In genomic region chr5:16544607-16545374, GRCh38 we compare ENCODE assay signal across 26 cellular contexts.
DNase-seq lines count a peak whose midpoint lies in the region; ATAC-seq, FAIRE-seq and TF ChIP-seq lines count a peak whose summit lies in the region.
"Had no signal": no experiment of that assay in that cellular context is flagged by ENCODE, and none has a peak within 500 bp of the region (broad histone marks: within the 10 kb centered on the region; RNA-seq: fewer than 3 reads in every experiment).

No MANE protein-coding gene starts in this region.

- H3K9ac ChIP-seq in GM23248 (no peak overlapping the region), keratinocyte (ENCODE audit: control insufficient read depth, extremely low read depth, insufficient read depth, low read length) (no peak overlapping the region), skeletal muscle tissue (ENCODE audit: low read depth in 1 of 3, low read length in 3 of 3) (peak overlapping the region; percentile 22 to 78 (median 35))

- dilution Hi-C loops in keratinocyte (cut with MboI; ENCODE audit: extremely low pct_ligation_motif_present, low sequenced_read_pairs): no loop called here

- H3K27me3 Mint-ChIP-seq in HFFc6 (ENCODE audit: insufficient read depth): no peaks in the 10 kb centered on the region
- H3K27me3 Mint-ChIP-seq: activated naive CD8-positive, alpha-beta T cell; CD8-positive, alpha-beta memory T cell; memory B cell had no signal

- DNase-seq in GM23248 (peak; percentile 64), caudate nucleus (lab: John Stamatoyannopoulos, UW) (no peak), keratinocyte (ENCODE audit: low read depth, low spot score) (no peak), HFFc6 (no peak), sigmoid colon (no peak), NCI-H2081 (lab: John Stamatoyannopoulos, UW) (no peak)
- DNase-seq: activated B cell treated with CpG ODN at 0.5 μM for 24 hours; activated T-cell treated with anti-CD3 and anti-CD28 coated beads, Interleukin-2, amount 50 U/mL, for 48 hours; brain microvascular endothelial cell; CD8-positive, alpha-beta memory T cell; dermis blood vessel endothelial cell; DMS79 treated with DMSO at 0.1 percent for 48 hours; MG63; NCI-H187 treated with DMSO at 0.1 percent for 48 hours; NCI-H524 treated with DMSO at 0.1 percent for 48 hours; SIG-M5; stimulated activated CD4-positive, alpha-beta T cell treated with anti-CD3 and anti-CD28 coated beads, Interleukin-12 subunit alpha, Interleukin-12 subunit beta, amount 100 ng/mL, for 4 hours; thyroid gland had no signal

- H3K4me3 ChIP-seq in GM23248 (no peak overlapping the region), keratinocyte (ENCODE audit: control insufficient read depth in 2 of 3, extremely low read depth in 1 of 3, insufficient read depth in 2 of 3, low read depth in 1 of 3, low read length in 3 of 3) (no peak overlapping the region), skeletal muscle tissue (ENCODE audit: low read length in 3 of 3) (no peak overlapping the region), sigmoid colon (no peak overlapping the region)
- H3K4me3 ChIP-seq: gastroesophageal sphincter, MG63, thyroid gland had no signal

- no peak overlapping the region for H3K27ac Mint-ChIP-seq in HFFc6
- H3K27ac Mint-ChIP-seq: activated B cell treated with CpG ODN at 0.5 μM for 24 hours; memory B cell; progenitor cell of endocrine pancreas; stimulated activated effector memory CD8-positive, alpha-beta T cell treated with anti-CD3 and anti-CD28 coated beads, Interleukin-12 subunit alpha, Interleukin-12 subunit beta, amount 100 ng/mL, for 72 hours had no signal

- H3K9me1 ChIP-seq in keratinocyte (ENCODE audit: control insufficient read depth, extremely low read depth, insufficient read depth, low read length): no peaks in the 10 kb centered on the region

- intact Hi-C loops in sigmoid colon (cut with DNase I): no loop called here

- H3K79me2 ChIP-seq in GM23248 (ENCODE audit: insufficient read depth) (no peaks in the 10 kb centered on the region), keratinocyte (ENCODE audit: control insufficient read depth, insufficient read depth, low read length) (no peaks in the 10 kb centered on the region)

- H3K4me3 Mint-ChIP-seq in HFFc6: no peak overlapping the region
- H3K4me3 Mint-ChIP-seq: activated B cell treated with CpG ODN at 0.5 μM for 24 hours; activated naive CD8-positive, alpha-beta T cell; CD8-positive, alpha-beta memory T cell; memory B cell; nephron; stimulated activated effector memory CD8-positive, alpha-beta T cell treated with anti-CD3 and anti-CD28 coated beads, Interleukin-12 subunit alpha, Interleukin-12 subunit beta, amount 100 ng/mL, for 72 hours had no signal

- H3F3A ChIP-seq in GM23248 (ENCODE audit: insufficient read depth): peaks cover 27% of the 10 kb centered on the region

- H3K27me3 ChIP-seq in GM23248 (replicated peaks; ENCODE audit: insufficient read depth): no peaks in the 10 kb centered on the region
- H3K27me3 ChIP-seq in keratinocyte (ENCODE audit: control insufficient read depth, extremely low read depth, insufficient read depth, low read length): no peaks in the 10 kb centered on the region
- H3K27me3 ChIP-seq in skeletal muscle tissue (ENCODE audit: control insufficient read depth in 3 of 3, insufficient read depth in 3 of 3, low read length in 3 of 3): no peaks in the 10 kb centered on the region
- H3K27me3 ChIP-seq in sigmoid colon: no peaks in the 10 kb centered on the region
- H3K27me3 ChIP-seq: brain microvascular endothelial cell, gastroesophageal sphincter, MG63, thyroid gland had no signal

- WGBS in GM23248 (ENCODE audit: low coverage in 1 of 2, low lambda C conversion rate in 2 of 2, missing lambda C conversion rate in 2 of 2), 2 experiments: 78% methylated on average over 4 of the region's 4 CpGs
- WGBS in sigmoid colon, 2 donors: 64 to 82% methylated on average over 4 of the region's 4 CpGs

- H2AFZ ChIP-seq in GM23248: no peak overlapping the region
- peak overlapping the region; percentile 30 for H2AFZ ChIP-seq in keratinocyte (ENCODE audit: control insufficient read depth, low read length)

- TF ChIP-seq POLR2A in sigmoid colon (IDR thresholded peaks at IDR 0.05): no peak

- no peak for TF ChIP-seq EP300 in sigmoid colon (IDR thresholded peaks at IDR 0.05)

- peaks cover 37% of the 10 kb centered on the region for H3K4me1 Mint-ChIP-seq in HFFc6 (ENCODE audit: low read depth)

- H3K9me3 Mint-ChIP-seq in HFFc6: no peaks in the 10 kb centered on the region
- H3K9me3 Mint-ChIP-seq: activated B cell treated with CpG ODN at 0.5 μM for 24 hours; CD8-positive, alpha-beta memory T cell; nephron; stimulated activated effector memory CD8-positive, alpha-beta T cell treated with anti-CD3 and anti-CD28 coated beads, Interleukin-12 subunit alpha, Interleukin-12 subunit beta, amount 100 ng/mL, for 72 hours had no signal

- no peaks in the 10 kb centered on the region for H3K9me3 ChIP-seq in GM23248 (ENCODE audit: low read depth)
- H3K9me3 ChIP-seq in keratinocyte (ENCODE audit: control insufficient read depth, low read depth, low read length): no peaks in the 10 kb centered on the region
- no peaks in the 10 kb centered on the region for H3K9me3 ChIP-seq in skeletal muscle tissue (ENCODE audit: control insufficient read depth in 3 of 3, low read length in 3 of 3)
- H3K9me3 ChIP-seq in sigmoid colon: no peaks in the 10 kb centered on the region
- H3K9me3 ChIP-seq: gastroesophageal sphincter, MG63, thyroid gland had no signal

- H3K36me3 Mint-ChIP-seq in HFFc6 (ENCODE audit: low read depth): no peaks in the 10 kb centered on the region
- H3K36me3 Mint-ChIP-seq: memory B cell; stimulated activated effector memory CD8-positive, alpha-beta T cell treated with anti-CD3 and anti-CD28 coated beads, Interleukin-12 subunit alpha, Interleukin-12 subunit beta, amount 100 ng/mL, for 72 hours had no signal

- in situ Hi-C loops in GM23248 (cut with MboI): no loop called here

- no peaks in the 10 kb centered on the region for H4K20me1 ChIP-seq in GM23248 (ENCODE audit: insufficient read depth)
- no peaks in the 10 kb centered on the region for H4K20me1 ChIP-seq in keratinocyte (ENCODE audit: control insufficient read depth, extremely low read depth, insufficient read depth, low read length)

- H3K36me3 ChIP-seq in GM23248 (ENCODE audit: low read depth) (no peaks in the 10 kb centered on the region), keratinocyte (ENCODE audit: control insufficient read depth in 2 of 2, extremely low read depth in 1 of 2, insufficient read depth in 2 of 2, low read length in 2 of 2) (no peaks in the 10 kb centered on the region), skeletal muscle tissue (ENCODE audit: control insufficient read depth in 3 of 3, insufficient read depth in 3 of 3, low read length in 3 of 3) (no peaks in the 10 kb centered on the region), sigmoid colon (no peaks in the 10 kb centered on the region)
- H3K36me3 ChIP-seq: brain microvascular endothelial cell, gastroesophageal sphincter, MG63, thyroid gland had no signal

- H3K27ac ChIP-seq in GM23248 (peak overlapping the region; percentile 35), caudate nucleus (ENCODE audit: low read depth, low read length) (peak overlapping the region; percentile 9), keratinocyte (ENCODE audit: control insufficient read depth, insufficient read depth, low read length) (no peak overlapping the region), skeletal muscle tissue (ENCODE audit: low read depth, low read length) (peak overlapping the region; percentile 90), sigmoid colon (no peak overlapping the region)
- H3K27ac ChIP-seq: brain microvascular endothelial cell, gastroesophageal sphincter, thyroid gland had no signal

- ATAC-seq in HG02642 (IDR thresholded peaks at IDR 0.05; ENCODE audit: poor library complexity, unreplicated experiment): no peak
- ATAC-seq: gastroesophageal sphincter; stimulated activated effector memory CD8-positive, alpha-beta T cell treated with anti-CD3 and anti-CD28 coated beads, Interleukin-12 subunit alpha, Interleukin-12 subunit beta, amount 100 ng/mL, for 72 hours had no signal

- no peaks in the 10 kb centered on the region for H3K9me2 ChIP-seq in GM23248 (ENCODE audit: insufficient read depth)

- TF ChIP-seq CTCF in keratinocyte (optimal IDR thresholded peaks at IDR 0.05 in 1 of 3, IDR thresholded peaks at IDR 0.05 in 1 of 3, conservative IDR thresholded peaks at IDR 0.05 in 1 of 3; ENCODE audit: extremely low read depth in 1 of 3, insufficient read depth in 2 of 3, low read length in 3 of 3): no peak
- TF ChIP-seq CTCF in HFFc6 (IDR thresholded peaks at IDR 0.05): no peak
- no peak for TF ChIP-seq CTCF in sigmoid colon (IDR thresholded peaks at IDR 0.05)

- H3K4me2 ChIP-seq in GM23248 (ENCODE audit: unreplicated experiment): peak overlapping the region; percentile 7
- H3K4me2 ChIP-seq in keratinocyte (ENCODE audit: control insufficient read depth, extremely low read depth, insufficient read depth, low read depth, low read length): no peak overlapping the region

- FAIRE-seq in keratinocyte (lab: Jason Lieb, UNC): no peak

- H3K4me1 ChIP-seq in GM23248 (ENCODE audit: insufficient read depth) (peaks cover 34% of the 10 kb centered on the region), keratinocyte (ENCODE audit: control insufficient read depth, extremely low read depth, insufficient read depth, low read length) (peaks cover 31% of the 10 kb centered on the region), skeletal muscle tissue (ENCODE audit: control insufficient read depth in 3 of 3, insufficient read depth in 3 of 3, low read length in 3 of 3) (peaks cover 33 to 54% (median 44%) of the 10 kb centered on the region in 3 donors), sigmoid colon (peaks cover 0 to 7% (median 2%) of the 10 kb centered on the region in 4 donors)

Comparison
In these comparisons a context has a peak if more than half of its experiments do, and no peak if none do; other contexts are left out.
1. H3K27ac ChIP-seq: peak in GM23248 (single experiment), caudate nucleus (single experiment) and skeletal muscle tissue (single experiment); none in keratinocyte (single experiment) and sigmoid colon (0 of 4).
2. H3K9ac ChIP-seq: peak in skeletal muscle tissue (3 of 3); none in GM23248 (single experiment) and keratinocyte (single experiment).